ENCODE assay signal across 26 cellular contexts in the genomic region with DNA sequence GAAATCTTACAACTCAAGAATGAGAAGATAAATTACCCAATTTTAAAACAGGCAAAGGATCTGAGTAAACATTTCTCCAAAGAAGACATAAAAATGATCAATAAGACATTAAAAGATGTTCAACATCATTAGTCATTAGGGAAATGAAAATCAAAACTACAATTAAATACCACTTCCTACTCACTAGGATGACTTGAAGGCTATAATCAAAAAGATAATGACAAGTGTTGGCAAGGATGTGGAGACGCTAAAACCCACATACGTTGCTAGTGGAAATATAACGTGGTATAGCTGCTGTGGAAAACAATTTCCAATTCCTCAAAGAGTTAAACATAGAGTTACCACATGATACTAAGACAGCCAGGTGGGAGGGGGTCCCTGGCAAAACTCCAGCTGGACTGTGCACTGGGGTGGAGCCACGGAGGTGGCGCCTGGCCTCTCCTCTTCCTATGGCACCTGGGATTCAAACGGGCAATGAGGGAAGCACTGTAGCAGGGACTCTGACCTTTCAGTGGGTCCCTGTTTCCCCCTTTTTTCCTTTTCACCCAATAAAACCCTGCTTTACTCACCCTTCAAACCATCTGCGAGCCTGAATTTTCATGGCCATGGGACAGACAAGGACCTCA. TPM values are rescaled to one million over a fixed set of nuclear protein-coding genes. Genes with fewer than 3 reads are reported as not detected.
DNase-seq lines count a peak whose midpoint lies in the region; ATAC-seq and TF ChIP-seq lines count a peak whose summit lies in the region.
"Had no signal": no experiment of that assay in that cellular context is flagged by ENCODE, and none has a peak within 500 bp of the region (broad histone marks: within the 10 kb centered on the region; RNA-seq: fewer than 3 reads in every experiment).

No MANE protein-coding gene starts in this region.

- TF ChIP-seq CTCF in IMR-90 (conservative IDR thresholded peaks at IDR 0.05; ENCODE audit: low read depth, low read length) (no peak), type B pancreatic cell (conservative IDR thresholded peaks at IDR 0.05) (no peak)

- no peaks in the 10 kb centered on the region for H3K27me3 Mint-ChIP-seq in type B pancreatic cell
- H3K27me3 Mint-ChIP-seq: dendritic cell treated with granulocyte-macrophage colony-stimulating factor and Interleukin-4, amounts not matched to agents 40 ng/mL and 50 ng/mL, for 4 days had no signal

- peaks cover 32% of the 10 kb centered on the region for H3K4me1 Mint-ChIP-seq in type B pancreatic cell (ENCODE audit: unreplicated experiment)

- H2AFZ ChIP-seq in IMR-90 (replicated peaks; ENCODE audit: low read length, poor library complexity), result no peak overlapping the region

- intact Hi-C loops in IMR-90 (cut with micrococcal nuclease) (no loop called here), left colon (cut with DNase I, micrococcal nuclease) (no loop called here)

- no TSS peak for BruUV-seq in IMR-90 (replicated peaks; lab: Mats Ljungman, UMichigan)

- H3K4ac ChIP-seq in IMR-90 (ENCODE audit: low read depth, low read length), result no peak overlapping the region

- DNase-seq in activated naive CD4-positive, alpha-beta T cell treated with anti-CD3 and anti-CD28 coated beads, Interleukin-2, amount 50 U/mL, for 72 hours (ENCODE audit: low spot score in 2 of 2), result peak in 1 of 2 donors; percentile 14
- no peak for DNase-seq in activated naive CD4-positive, alpha-beta T cell treated with Interleukin-2 at 50 U/mL for 16 hours
- DNase-seq in IMR-90, result no peak
- DNase-seq in left colon, result peak in 1 of 2 donors; percentile 39
- DNase-seq in type B pancreatic cell (ENCODE audit: extremely low spot score, unreplicated experiment), result no peak
- no peak for DNase-seq in NCI-H2029 treated with DMSO at 0.1 percent for 48 hours (lab: John Stamatoyannopoulos, UW)
- DNase-seq in NCI-H510A treated with DMSO at 0.1 percent for 48 hours (lab: John Stamatoyannopoulos, UW), result no peak
- DNase-seq: activated CD4-positive, alpha-beta T cell treated with anti-CD3 and anti-CD28 coated beads, Interleukin-2, amount 50 U/mL, for 48 hours; activated gamma-delta T cell; adrenal gland; body of pancreas; glutamatergic neuron; left ventricle myocardium inferior; NCI-H1092; NCI-H1694; posterior cingulate gyrus; spleen; stimulated activated CD4-positive, alpha-beta T cell treated with anti-CD3 and anti-CD28 coated beads, Interleukin-2, amount 100 ng/mL, for 48 hours; transverse colon had no signal

- H4K8ac ChIP-seq in IMR-90 (ENCODE audit: low read depth in 2 of 2, low read length in 2 of 2), result no peak overlapping the region

- H3K27ac ChIP-seq in IMR-90 (ENCODE audit: insufficient read depth, low read length), result no peak overlapping the region
- H3K27ac ChIP-seq: adrenal gland, left ventricle myocardium inferior, right atrium auricular region, spleen, transverse colon had no signal

- H4K5ac ChIP-seq in IMR-90 (ENCODE audit: low read depth, low read length), result no peak overlapping the region

- no peak overlapping the region for H3K18ac ChIP-seq in IMR-90 (ENCODE audit: low read depth, low read length)

- H4K20me1 ChIP-seq in IMR-90 (ENCODE audit: insufficient read depth, low read length), result no peaks in the 10 kb centered on the region

- no peak overlapping the region for H2AK9ac ChIP-seq in IMR-90 (replicated peaks; ENCODE audit: low read depth, low read length, poor library complexity)

- no peak overlapping the region for H3K14ac ChIP-seq in IMR-90 (replicated peaks; ENCODE audit: low read depth, low read length)

- TF ChIP-seq POLR2A in IMR-90 (IDR thresholded peaks at IDR 0.05; ENCODE audit: low read depth, low read length), result no peak

- H3K9me1 ChIP-seq in IMR-90 (ENCODE audit: insufficient read depth, low read length), result peaks cover 15% of the 10 kb centered on the region

- no peaks in the 10 kb centered on the region for H3K9me3 ChIP-seq in IMR-90 (ENCODE audit: control insufficient read depth, insufficient read depth, low read length)
- H3K9me3 ChIP-seq: adrenal gland, body of pancreas, left ventricle myocardium inferior, neutrophil, right atrium auricular region, spleen, transverse colon had no signal

- peak overlapping the region; percentile 20; the same call in 1 of the 2 replicates for H2AK5ac ChIP-seq in IMR-90 (ENCODE audit: low read depth, low read length)

- H3K9me3 Mint-ChIP-seq in activated naive CD4-positive, alpha-beta T cell treated with anti-CD3 and anti-CD28 coated beads, Interleukin-2, amount 50 U/mL, for 72 hours, result no peaks in the 10 kb centered on the region
- peaks cover 5% of the 10 kb centered on the region for H3K9me3 Mint-ChIP-seq in type B pancreatic cell
- H3K9me3 Mint-ChIP-seq: T-helper 1 cell treated with Interleukin-12 subunit alpha and Interleukin-12 subunit beta and Interleukin-4 antibody, amounts not matched to agents 30 μg/mL and 1 μg/mL, for 36 hours had no signal

- H3K4me3 ChIP-seq in IMR-90 (ENCODE audit: insufficient read depth, low read depth, low read length), result no peak overlapping the region
- H3K4me3 ChIP-seq: adrenal gland, body of pancreas, left ventricle myocardium inferior, right atrium auricular region, spleen, transverse colon had no signal

- peaks cover 28 to 43% of the 10 kb centered on the region in 2 experiments for H3K79me1 ChIP-seq in IMR-90 (ENCODE audit: low read depth in 1 of 2, low read length in 2 of 2)

- no peak overlapping the region for H2BK20ac ChIP-seq in IMR-90 (ENCODE audit: low read depth, low read length)

- ATAC-seq in activated naive CD4-positive, alpha-beta T cell treated with anti-CD3 and anti-CD28 coated beads, Interleukin-2, amount 50 U/mL, for 72 hours, result peak; percentile 29 to 70
- ATAC-seq in IMR-90 (ENCODE audit: low read depth) (no peak), left colon (peak; percentile 31)
- ATAC-seq: body of pancreas, esophagus mucosa, Right ventricle myocardium inferior, SK-N-SH treated with all-trans-retinoic acid at 6 μM for 48 hours had no signal

- peaks cover 13% of the 10 kb centered on the region for H3K4me1 ChIP-seq in IMR-90 (ENCODE audit: control insufficient read depth, insufficient read depth, low read length)

- no peak overlapping the region for H3K4me3 Mint-ChIP-seq in type B pancreatic cell
- H3K4me3 Mint-ChIP-seq: dendritic cell treated with granulocyte-macrophage colony-stimulating factor and Interleukin-4, amounts not matched to agents 40 ng/mL and 50 ng/mL, for 4 days; T-helper 1 cell treated with Interleukin-12 subunit alpha and Interleukin-12 subunit beta and Interleukin-4 antibody, amounts not matched to agents 30 μg/mL and 1 μg/mL, for 36 hours had no signal

- H3K9ac ChIP-seq in IMR-90 (ENCODE audit: low read depth, low read length), result no peak overlapping the region

- no peak overlapping the region for H2BK5ac ChIP-seq in IMR-90 (ENCODE audit: low read depth, low read length, poor library complexity, severe bottlenecking)

- POLR2A ChIA-PET in IMR-90 (lab: Charles Lee; ENCODE audit: unreplicated experiment), result no interaction called here

- no peak overlapping the region for H2BK120ac ChIP-seq in IMR-90 (ENCODE audit: low read depth, low read length)

- peaks cover 0 to 2% of the 10 kb centered on the region in 2 donors for H3K36me3 Mint-ChIP-seq in activated naive CD4-positive, alpha-beta T cell treated with anti-CD3 and anti-CD28 coated beads, Interleukin-2, amount 50 U/mL, for 72 hours
- H3K36me3 Mint-ChIP-seq in type B pancreatic cell, result no peaks in the 10 kb centered on the region

- H3K4me2 ChIP-seq in IMR-90 (ENCODE audit: low read depth, low read length), result no peak overlapping the region

- no peak overlapping the region for H3K23ac ChIP-seq in IMR-90 (ENCODE audit: low read depth, low read length)

- no peak overlapping the region for H4K91ac ChIP-seq in IMR-90 (ENCODE audit: insufficient read depth, low read depth, low read length)

- H3K27ac Mint-ChIP-seq in activated naive CD4-positive, alpha-beta T cell treated with anti-CD3 and anti-CD28 coated beads, Interleukin-2, amount 50 U/mL, for 72 hours, result no peak overlapping the region
- peak overlapping the region; percentile 43 for H3K27ac Mint-ChIP-seq in type B pancreatic cell
- H3K27ac Mint-ChIP-seq: dendritic cell treated with granulocyte-macrophage colony-stimulating factor and Interleukin-4, amounts not matched to agents 40 ng/mL and 50 ng/mL, for 4 days; T-helper 1 cell treated with Interleukin-12 subunit alpha and Interleukin-12 subunit beta and Interleukin-4 antibody, amounts not matched to agents 30 μg/mL and 1 μg/mL, for 36 hours had no signal

- no peak overlapping the region for H2BK15ac ChIP-seq in IMR-90 (ENCODE audit: low read depth, low read length)

- in situ Hi-C loops in IMR-90 (cut with MboI; ENCODE audit: low sequenced_read_pairs), result no loop called here

- dilution Hi-C loops in IMR-90 (cut with HindIII; ENCODE audit: low sequenced_read_pairs, unreplicated experiment), result no loop called here

- no peaks in the 10 kb centered on the region for H3K36me3 ChIP-seq in IMR-90 (ENCODE audit: control insufficient read depth, insufficient read depth, low read length)
- H3K36me3 ChIP-seq: adrenal gland, left ventricle myocardium inferior, neutrophil, right atrium auricular region, spleen, transverse colon had no signal

- CTCF ChIA-PET in IMR-90 (lab: Yijun Ruan, JAX), result no interaction called here

- TF ChIP-seq RAD21 in IMR-90 (IDR thresholded peaks at IDR 0.05; ENCODE audit: low read length), result no peak

- no peaks in the 10 kb centered on the region for H3K27me3 ChIP-seq in IMR-90 (ENCODE audit: control insufficient read depth, insufficient read depth, low read length)
- H3K27me3 ChIP-seq: adrenal gland, body of pancreas, neutrophil, right atrium auricular region, spleen, transverse colon had no signal

- WGBS in IMR-90 (ENCODE audit: extremely low coverage in 2 of 2, insufficient read length in 1 of 2), 2 experiments, result 85% methylated on average over 4 of the region's 7 CpGs; no CpG with 5 or more reads in 1 of the 2 experiments

- H3K56ac ChIP-seq in IMR-90 (ENCODE audit: extremely low read depth, insufficient read depth, low read length), result no peak overlapping the region

TF ChIP-seq in IMR-90, 13 proteins besides CTCF, POLR2A, EP300 and RAD21 (continues in another document):
- TF ChIP-seq FOS (IDR thresholded peaks at IDR 0.05; ENCODE audit: low read depth, low read length) (no peak), MXI1 (IDR thresholded peaks at IDR 0.05; ENCODE audit: borderline replicate concordance, low read depth, low read length) (no peak), RFX5 (IDR thresholded peaks at IDR 0.05; ENCODE audit: low read depth, low read length) (no peak), CHD1 (IDR thresholded peaks at IDR 0.05; ENCODE audit: low read depth, low read length) (no peak), MAZ (IDR thresholded peaks at IDR 0.05; ENCODE audit: borderline replicate concordance, low read depth, low read length) (no peak), NFE2L2 (IDR thresholded peaks at IDR 0.05; ENCODE audit: low read depth, low read length) (no peak)

RNA-seq across cellular contexts. Expression of gene ARSB, which starts 5.9 kb away (rescaled TPM):
- 1 to 10 TPM; 5.0 to 8.2 TPM for total RNA-seq in activated naive CD4-positive, alpha-beta T cell treated with anti-CD3 and anti-CD28 coated beads, Interleukin-2, amount 50 U/mL, for 72 hours
- total RNA-seq in IMR-90 (2012; rRNA removed), result 14.7 and 16.0 TPM in 2 replicates
- polyA plus RNA-seq in IMR-90 (2012; rRNA removed), result 16.3 TPM in 2 replicates
- polyA plus RNA-seq in IMR-90 (2012; cell fraction: cytosol; rRNA removed), result 11.7 and 12.5 TPM in 2 replicates
- polyA plus RNA-seq in IMR-90 (2012; cell fraction: nucleus; rRNA removed; ENCODE audit: low replicate concordance), result 3.4 and 7.0 TPM in 2 replicates
- 1 to 10 TPM; 8.2 to 9.7 TPM for total RNA-seq in left colon
- 8.8 and 18.5 TPM in 2 replicates for total RNA-seq in type B pancreatic cell (ENCODE audit: low replicate concordance)
